9 cellular contexts compared by ENCODE assay signal in the genomic region with DNA sequence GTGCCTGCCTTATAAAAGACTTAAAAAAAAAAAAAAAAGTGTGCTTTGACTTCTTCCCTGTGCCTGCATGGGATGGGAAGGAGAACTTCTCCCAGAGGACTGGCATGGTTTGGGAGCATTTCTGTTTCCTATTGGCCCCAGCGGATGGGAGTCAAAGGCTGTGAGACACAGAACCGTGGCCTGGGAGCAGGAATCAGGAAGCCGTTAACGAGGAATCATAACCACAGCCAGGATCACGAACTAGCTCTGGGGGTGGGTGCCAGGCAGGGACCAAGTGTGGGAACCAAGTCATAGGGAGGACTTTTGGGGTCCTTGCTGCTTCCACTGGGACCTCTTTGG. TPM values are rescaled to one million over a fixed set of nuclear protein-coding genes. Genes with fewer than 3 reads are reported as not detected.
DNase-seq lines count a peak whose midpoint lies in the region; ATAC-seq and TF ChIP-seq lines count a peak whose summit lies in the region.
"Had no signal": no experiment of that assay in that cellular context is flagged by ENCODE, and none has a peak within 500 bp of the region (broad histone marks: within the 10 kb centered on the region; RNA-seq: fewer than 3 reads in every experiment).

No MANE protein-coding gene starts in this region.

- H3K9me3 Mint-ChIP-seq in HFFc6: no peaks in the 10 kb centered on the region
- H3K9me3 Mint-ChIP-seq in stimulated activated naive B cell treated with anti-CD40 and anti-IgM and Interleukin-4, amounts not matched to agents 10 μg/mL and 1 μg/mL and 100 μg/mL, for 72 hours: no peaks in the 10 kb centered on the region
- H3K9me3 Mint-ChIP-seq: T-helper 1 cell treated with Interleukin-12 subunit alpha and Interleukin-12 subunit beta and Interleukin-4 antibody, amounts not matched to agents 30 μg/mL and 1 μg/mL, for 36 hours had no signal

- TF ChIP-seq CTCF in HFFc6 (IDR thresholded peaks at IDR 0.05): no peak
- TF ChIP-seq CTCF in brain microvascular endothelial cell (IDR thresholded peaks at IDR 0.05; ENCODE audit: low read depth, low read length, missing control alignments): no peak

- H3K27ac Mint-ChIP-seq in HFFc6: peak overlapping the region; percentile 96
- peak overlapping the region; percentile 28 for H3K27ac Mint-ChIP-seq in stimulated activated naive B cell treated with anti-CD40 and anti-IgM and Interleukin-4, amounts not matched to agents 10 μg/mL and 1 μg/mL and 100 μg/mL, for 72 hours
- H3K27ac Mint-ChIP-seq: T-helper 1 cell treated with Interleukin-12 subunit alpha and Interleukin-12 subunit beta and Interleukin-4 antibody, amounts not matched to agents 30 μg/mL and 1 μg/mL, for 36 hours had no signal

- DNase-seq in HFFc6 (peak; percentile 46), brain microvascular endothelial cell (no peak), islet precursor cell (peak; percentile 72), COR-L47 (lab: John Stamatoyannopoulos, UW) (no peak)
- no peak for DNase-seq in stimulated activated naive B cell treated with anti-CD40 and anti-IgM and Interleukin-4, amounts not matched to agents 10 μg/mL and 1 μg/mL and 100 μg/mL, for 72 hours

- peak overlapping the region; percentile 27 for H3K27ac ChIP-seq in brain microvascular endothelial cell

- ATAC-seq in stimulated activated naive B cell treated with anti-CD40 and anti-IgM and Interleukin-4, amounts not matched to agents 10 μg/mL and 1 μg/mL and 100 μg/mL, for 72 hours (replicated peaks): no peak
- ATAC-seq in HG02763 (IDR thresholded peaks at IDR 0.05; ENCODE audit: unreplicated experiment): no peak
- ATAC-seq in HG03039 (IDR thresholded peaks at IDR 0.05; ENCODE audit: unreplicated experiment): no peak
- no peak for ATAC-seq in GM18907 (IDR thresholded peaks at IDR 0.05; ENCODE audit: unreplicated experiment)

- in situ Hi-C loops in brain microvascular endothelial cell (cut with HindIII; ENCODE audit: low pct_ligation_motif_present, low sequenced_read_pairs): no loop called here

- H3K36me3 ChIP-seq in brain microvascular endothelial cell (replicated peaks): no peaks in the 10 kb centered on the region

- H3K4me3 Mint-ChIP-seq in HFFc6: peak overlapping the region; percentile 88
- H3K4me3 Mint-ChIP-seq in stimulated activated naive B cell treated with anti-CD40 and anti-IgM and Interleukin-4, amounts not matched to agents 10 μg/mL and 1 μg/mL and 100 μg/mL, for 72 hours: no peak overlapping the region
- H3K4me3 Mint-ChIP-seq: T-helper 1 cell treated with Interleukin-12 subunit alpha and Interleukin-12 subunit beta and Interleukin-4 antibody, amounts not matched to agents 30 μg/mL and 1 μg/mL, for 36 hours had no signal

- peak overlapping the region; percentile 55 for H3K4me3 ChIP-seq in brain microvascular endothelial cell (ENCODE audit: low read depth, low read length)

- peaks cover 47% of the 10 kb centered on the region for H3K4me1 Mint-ChIP-seq in HFFc6 (ENCODE audit: low read depth)
- H3K4me1 Mint-ChIP-seq in stimulated activated naive B cell treated with anti-CD40 and anti-IgM and Interleukin-4, amounts not matched to agents 10 μg/mL and 1 μg/mL and 100 μg/mL, for 72 hours: peaks cover 18 to 22% of the 10 kb centered on the region in 2 donors

- no peaks in the 10 kb centered on the region for H3K27me3 Mint-ChIP-seq in HFFc6 (ENCODE audit: insufficient read depth)
- peaks cover 0 to 6% of the 10 kb centered on the region in 2 donors for H3K27me3 Mint-ChIP-seq in stimulated activated naive B cell treated with anti-CD40 and anti-IgM and Interleukin-4, amounts not matched to agents 10 μg/mL and 1 μg/mL and 100 μg/mL, for 72 hours

- H3K27me3 ChIP-seq in brain microvascular endothelial cell (replicated peaks): no peaks in the 10 kb centered on the region

- no peaks in the 10 kb centered on the region for H3K36me3 Mint-ChIP-seq in HFFc6 (ENCODE audit: low read depth)
- H3K36me3 Mint-ChIP-seq in stimulated activated naive B cell treated with anti-CD40 and anti-IgM and Interleukin-4, amounts not matched to agents 10 μg/mL and 1 μg/mL and 100 μg/mL, for 72 hours: peaks cover 4 to 7% of the 10 kb centered on the region in 2 donors

RNA-seq across cellular contexts. Expression of a gene that starts 0.5 kb away (rescaled TPM):
- 1 to 10 TPM; 3.3 to 5.0 (median 4.0) TPM for total RNA-seq in HFFc6 (2021; fragmentation: NEBNext Ultra II Directional; extraction: Animal tissue kit (Norgen Biotek cat#: 25700))

RNA-seq across cellular contexts. Expression of a gene that starts 24.8 kb away (rescaled TPM):
- not detected for total RNA-seq in HFFc6 (2021; fragmentation: NEBNext Ultra II Directional; extraction: Animal tissue kit (Norgen Biotek cat#: 25700))

RNA-seq across cellular contexts. Expression of a gene that starts 37.8 kb away (rescaled TPM):
- not detected for total RNA-seq in HFFc6 (2021; fragmentation: NEBNext Ultra II Directional; extraction: Animal tissue kit (Norgen Biotek cat#: 25700))

RNA-seq across cellular contexts. Expression of a gene that starts 56.5 kb away (rescaled TPM):
- total RNA-seq in HFFc6 (2021; fragmentation: NEBNext Ultra II Directional; extraction: Animal tissue kit (Norgen Biotek cat#: 25700)): 10 to 100 TPM; 29.9 to 57.2 (median 53.5) TPM

Comparison
In these comparisons a context has a peak if more than half of its experiments do, and no peak if none do; other contexts are left out.
1. DNase-seq: peak in HFFc6 (single experiment) and islet precursor cell (single experiment); none in brain microvascular endothelial cell (single experiment), stimulated activated naive B cell treated with anti-CD40 and anti-IgM and Interleukin-4, amounts not matched to agents 10 μg/mL and 1 μg/mL and 100 μg/mL, for 72 hours (single experiment) and COR-L47 (single experiment).